In genomic region chr2:102033028-102033749, GRCh38 we compare ENCODE assay signal across 8 cellular contexts. TPM values are rescaled to one million over a fixed set of nuclear protein-coding genes. Genes with fewer than 3 reads are reported as not detected.
A peak's percentile ranks its signal among the peaks of the same experiment; 100 is the strongest.
DNase-seq lines count a peak whose midpoint lies in the region; ATAC-seq and TF ChIP-seq lines count a peak whose summit lies in the region.

No MANE protein-coding gene starts in this region.

- POLR2A ChIA-PET in activated CD4-positive, alpha-beta memory T cell treated with anti-CD3 and anti-CD28 coated beads, Interleukin-2, amount 10 ng/mL, durations not matched to agents 7 days and 5 days (lab: Charles Lee), result interaction anchor here (0.6 to 1.5 kb wide), 4 partner anchors 9 to 780 kb away, joined by 3 to 8 read pairs (median 3); partner anchors contain the start of gene RFX8

- H3K27ac ChIP-seq in ACC112 (ENCODE audit: low read depth, low read length), result peak overlapping the region; percentile 67
- H3K27ac ChIP-seq in sigmoid colon, result peak overlapping the region in 3 of 4 donors; percentile 1 to 57 (median 20)
- no peak overlapping the region for H3K27ac ChIP-seq in neuronal stem cell (replicated peaks; ENCODE audit: low read length)

- no peak overlapping the region for H2BK15ac ChIP-seq in neuronal stem cell (ENCODE audit: low read length)

- no peak overlapping the region for H3K18ac ChIP-seq in neuronal stem cell (ENCODE audit: low read length)

- H3K4me1 Mint-ChIP-seq in activated CD4-positive, alpha-beta memory T cell treated with anti-CD3 and anti-CD28 coated beads, Interleukin-2, amount 10 ng/mL, durations not matched to agents 7 days and 5 days, result peaks cover 47% of the 10 kb centered on the region

- H4K8ac ChIP-seq in neuronal stem cell (ENCODE audit: low read depth, low read length), result no peak overlapping the region

- no peaks in the 10 kb centered on the region for H3K27me3 ChIP-seq in ACC112 (ENCODE audit: insufficient read depth, low read length)
- no peaks in the 10 kb centered on the region for H3K27me3 ChIP-seq in sigmoid colon
- no peaks in the 10 kb centered on the region for H3K27me3 ChIP-seq in neuronal stem cell (ENCODE audit: control insufficient read depth in 3 of 3, insufficient read depth in 3 of 3, low read depth in 1 of 3, low read length in 3 of 3)

- 62 to 72% methylated on average over 10 of the region's 10 CpGs for WGBS in sigmoid colon, 2 donors
- no CpG with 5 or more reads among the region's 10 CpGs for WGBS in neuronal stem cell (ENCODE audit: extremely low coverage in 2 of 2, insufficient read length in 2 of 2, insufficient replicate concordance in 1 of 2), 2 donors

- intact Hi-C loops in Right ventricle myocardium inferior (cut with DNase I) (no loop called here), sigmoid colon (cut with DNase I) (no loop called here)

- no peak overlapping the region for H3K9ac ChIP-seq in neuronal stem cell (ENCODE audit: low read depth, low read length, poor library complexity)

- H3K4me3 Mint-ChIP-seq in activated CD4-positive, alpha-beta memory T cell treated with anti-CD3 and anti-CD28 coated beads, Interleukin-2, amount 10 ng/mL, durations not matched to agents 7 days and 5 days, result no peak overlapping the region

- no peak overlapping the region for H2BK12ac ChIP-seq in neuronal stem cell (ENCODE audit: low read length)

- H3K14ac ChIP-seq in neuronal stem cell (ENCODE audit: low read length), result no peak overlapping the region

- no peak overlapping the region for H3K4ac ChIP-seq in neuronal stem cell (ENCODE audit: low read length)

- no peak overlapping the region for H2BK5ac ChIP-seq in neuronal stem cell (ENCODE audit: low read length)

- no peak for TF ChIP-seq POLR2A in sigmoid colon (IDR thresholded peaks at IDR 0.05)

- H3K27ac Mint-ChIP-seq in activated CD4-positive, alpha-beta memory T cell treated with anti-CD3 and anti-CD28 coated beads, Interleukin-2, amount 10 ng/mL, durations not matched to agents 7 days and 5 days, result peak overlapping the region; percentile 72

- peaks cover 12% of the 10 kb centered on the region for H3K36me3 Mint-ChIP-seq in activated CD4-positive, alpha-beta memory T cell treated with anti-CD3 and anti-CD28 coated beads, Interleukin-2, amount 10 ng/mL, durations not matched to agents 7 days and 5 days (ENCODE audit: low read depth)

- peak; percentile 39 for DNase-seq in activated CD4-positive, alpha-beta memory T cell treated with anti-CD3 and anti-CD28 coated beads, Interleukin-2, amount 10 ng/mL, durations not matched to agents 7 days and 5 days
- peak; percentile 60 for DNase-seq in Right ventricle myocardium inferior (ENCODE audit: missing footprints)
- no peak for DNase-seq in sigmoid colon
- DNase-seq in neuronal stem cell (ENCODE audit: low spot score), result no peak
- no peak for DNase-seq in NCI-H446 (lab: John Stamatoyannopoulos, UW)

- H2AFZ ChIP-seq in ACC112 (ENCODE audit: low read length, unreplicated experiment) (no peak overlapping the region), neuronal stem cell (ENCODE audit: low read length) (no peak overlapping the region)

- H3K36me3 ChIP-seq in ACC112 (ENCODE audit: insufficient read depth, low read length) (no peaks in the 10 kb centered on the region), sigmoid colon (no peaks in the 10 kb centered on the region), neuronal stem cell (replicated peaks in 1 of 2; ENCODE audit: control insufficient read depth in 2 of 2, insufficient read depth in 2 of 2, low read length in 2 of 2) (no peaks in the 10 kb centered on the region)

- H3K9me3 Mint-ChIP-seq in activated CD4-positive, alpha-beta memory T cell treated with anti-CD3 and anti-CD28 coated beads, Interleukin-2, amount 10 ng/mL, durations not matched to agents 7 days and 5 days, result peaks cover 4% of the 10 kb centered on the region

- no peak overlapping the region for H2BK120ac ChIP-seq in neuronal stem cell (ENCODE audit: low read depth, low read length)

- no peaks in the 10 kb centered on the region for H3K27me3 Mint-ChIP-seq in activated CD4-positive, alpha-beta memory T cell treated with anti-CD3 and anti-CD28 coated beads, Interleukin-2, amount 10 ng/mL, durations not matched to agents 7 days and 5 days

- H3K9me3 ChIP-seq in sigmoid colon (no peaks in the 10 kb centered on the region), neuronal stem cell (replicated peaks in 1 of 2; ENCODE audit: control insufficient read depth in 2 of 2, insufficient read depth in 1 of 2, low read depth in 1 of 2, low read length in 2 of 2) (no peaks in the 10 kb centered on the region)

- CTCF ChIA-PET in activated CD4-positive, alpha-beta memory T cell treated with anti-CD3 and anti-CD28 coated beads, Interleukin-2, amount 10 ng/mL, durations not matched to agents 7 days and 5 days (lab: Charles Lee), result interaction anchor here (0.7 to 3.5 kb wide), 6 partner anchors 11 to 691 kb away, joined by 3 to 23 read pairs (median 5); no protein-coding TSS in a partner anchor

- TF ChIP-seq CTCF in sigmoid colon (IDR thresholded peaks at IDR 0.05), result no peak

- no peak overlapping the region for H3K4me2 ChIP-seq in neuronal stem cell (ENCODE audit: insufficient read depth, low read length, poor library complexity, severe bottlenecking)

- no peaks in the 10 kb centered on the region for H3K79me1 ChIP-seq in neuronal stem cell (ENCODE audit: low read depth, low read length)

- H3K23ac ChIP-seq in neuronal stem cell (ENCODE audit: low read depth, low read length, poor library complexity), result no peak overlapping the region

- H3K4me3 ChIP-seq in ACC112 (ENCODE audit: low read depth, low read length), result no peak overlapping the region
- no peak overlapping the region for H3K4me3 ChIP-seq in sigmoid colon
- H3K4me3 ChIP-seq in neuronal stem cell (ENCODE audit: low read length in 2 of 2), result no peak overlapping the region

- no peaks in the 10 kb centered on the region for H3K79me2 ChIP-seq in ACC112 (ENCODE audit: control insufficient read depth, insufficient read depth, low read length, unreplicated experiment)

- ATAC-seq in GM19043 (IDR thresholded peaks at IDR 0.05; ENCODE audit: low read depth, unreplicated experiment) (peak; percentile 75), HG03575 (IDR thresholded peaks at IDR 0.05; ENCODE audit: extremely low read depth, insufficient number of reproducible peaks, low FRiP score, unreplicated experiment) (peak; percentile 69), Right ventricle myocardium inferior (peak; percentile 69)

- no peak for TF ChIP-seq EP300 in sigmoid colon (IDR thresholded peaks at IDR 0.05)

- no peak overlapping the region for H2AK5ac ChIP-seq in neuronal stem cell (ENCODE audit: low read depth, low read length)

- H4K91ac ChIP-seq in neuronal stem cell (ENCODE audit: low read depth, low read length, poor library complexity), result no peak overlapping the region

- H3K4me1 ChIP-seq in ACC112 (ENCODE audit: control insufficient read depth, insufficient read depth, low read length, unreplicated experiment) (peaks cover 53% of the 10 kb centered on the region), sigmoid colon (peaks cover 0 to 25% (median 15%) of the 10 kb centered on the region in 4 donors), neuronal stem cell (ENCODE audit: control insufficient read depth in 2 of 2, insufficient read depth in 1 of 2, low read depth in 1 of 2, low read length in 2 of 2) (no peaks in the 10 kb centered on the region)

RNA-seq across cellular contexts. Expression of gene IL1R2, which starts 41.4 kb away (rescaled TPM):
- total RNA-seq in activated CD4-positive, alpha-beta memory T cell treated with anti-CD3 and anti-CD28 coated beads, Interleukin-2, amount 10 ng/mL, durations not matched to agents 7 days and 5 days, result under 1 TPM; 0.81 to 0.88 TPM
- total RNA-seq in Right ventricle myocardium inferior, result 1.3 TPM
- total RNA-seq in sigmoid colon, result 10 to 100 TPM in 2 of 4 donors, 1 to 10 TPM in 2; 3.0 to 15.9 (median 8.6) TPM
- 10 to 100 TPM; 21.6 to 26.4 (median 24.6) TPM for polyA plus RNA-seq in sigmoid colon
- polyA plus RNA-seq in neuronal stem cell (2013, experiment 1 of 2), result not detected
- not detected for polyA plus RNA-seq in neuronal stem cell (2013, experiment 2 of 2)

Comparison
In these comparisons a context has a peak if more than half of its experiments do, and no peak if none do; other contexts are left out.
1. DNase-seq: peak in activated CD4-positive, alpha-beta memory T cell treated with anti-CD3 and anti-CD28 coated beads, Interleukin-2, amount 10 ng/mL, durations not matched to agents 7 days and 5 days (single experiment) and Right ventricle myocardium inferior (single experiment); none in sigmoid colon (single experiment), neuronal stem cell (single experiment) and NCI-H446 (0 of 2).
2. Peak in every context shown above with its lines, with median percentiles within 50 percentile points of each other: ATAC-seq.